Comparison of ENCODE assay signal across 20 cellular contexts in genomic region chr15:35925634-35926380, GRCh38.
DNase-seq lines count a peak whose midpoint lies in the region; ATAC-seq and TF ChIP-seq lines count a peak whose summit lies in the region.
"Had no signal": no experiment of that assay in that cellular context is flagged by ENCODE, and none has a peak within 500 bp of the region (broad histone marks: within the 10 kb centered on the region; RNA-seq: fewer than 3 reads in every experiment).

No MANE protein-coding gene starts in this region.

- ATAC-seq in HG02759 (IDR thresholded peaks at IDR 0.05; ENCODE audit: unreplicated experiment), result no peak
- ATAC-seq: activated CD4-positive, CD25-positive, alpha-beta regulatory T cell treated with anti-CD3 and anti-CD28 coated beads, Interleukin-2, amount 50 U/mL, for 24 hours; esophagus mucosa; naive thymus-derived CD4-positive, alpha-beta T cell; Right ventricle myocardium inferior had no signal

- H3K4me3 ChIP-seq in cardiac fibroblast (replicated peaks in 1 of 2; ENCODE audit: low read depth in 2 of 2, low read length in 2 of 2), result no peak overlapping the region
- H3K4me3 ChIP-seq: prostate gland had no signal

- no peak for TF ChIP-seq CTCF in cardiac fibroblast (IDR thresholded peaks at IDR 0.05; ENCODE audit: low read depth, low read length)
- TF ChIP-seq CTCF in GM20000 (IDR thresholded peaks at IDR 0.05; ENCODE audit: extremely low read depth, missing control alignments), result no peak

- DNase-seq in DMS53 treated with DMSO at 0.1 percent for 48 hours (lab: John Stamatoyannopoulos, UW; ENCODE audit: unreplicated experiment), result peak; percentile 60
- peak; percentile 39 for DNase-seq in M059J (ENCODE audit: low read depth)
- peak; percentile 10 to 50 for DNase-seq in cardiac fibroblast (ENCODE audit: low read depth in 2 of 2)
- DNase-seq in lung microvascular endothelial cell (ENCODE audit: low read depth in 2 of 2), result peak; percentile 6 to 20
- DNase-seq in DMS 273 (lab: John Stamatoyannopoulos, UW; ENCODE audit: unreplicated experiment), result no peak
- no peak for DNase-seq in GM20000 (ENCODE audit: low spot score)
- DNase-seq in pons (ENCODE audit: low spot score), result no peak
- DNase-seq: activated effector memory CD4-positive, alpha-beta T cell treated with anti-CD3 and anti-CD28 coated beads, Interleukin-2, amount 50 U/mL, for 16 hours; AML-193; aorta; Calu3; naive thymus-derived CD4-positive, alpha-beta T cell; NCI-H2081 treated with DMSO at 0.1 percent for 48 hours; stimulated activated CD4-positive, alpha-beta T cell treated with anti-CD3 and anti-CD28 coated beads, Interleukin-12 subunit alpha, Interleukin-12 subunit beta, amount 100 ng/mL, for 4 hours; stimulated activated naive CD4-positive, alpha-beta T cell treated with Interleukin-2 at 50 U/mL for 16 hours had no signal

Comparison
In these comparisons a context has a peak if more than half of its experiments do, and no peak if none do; other contexts are left out.
1. DNase-seq: peak in DMS53 treated with DMSO at 0.1 percent for 48 hours (single experiment), M059J (single experiment), cardiac fibroblast (2 of 2) and lung microvascular endothelial cell (2 of 2); none in DMS 273 (single experiment), GM20000 (single experiment) and pons (single experiment).